ENCODE assay signal across 8 cellular contexts in genomic region chr5:157574456-157575095, GRCh38. TPM values are rescaled to one million over a fixed set of nuclear protein-coding genes. Genes with fewer than 3 reads are reported as not detected.
DNase-seq lines count a peak whose midpoint lies in the region; ATAC-seq and TF ChIP-seq lines count a peak whose summit lies in the region.

No MANE protein-coding gene starts in this region.

- H3K27ac ChIP-seq in coronary artery (peak overlapping the region; percentile 75 to 83), muscle layer of duodenum (ENCODE audit: low read length) (peak overlapping the region; percentile 83)

- no peaks in the 10 kb centered on the region for H3K9me3 ChIP-seq in BE2C
- H3K9me3 ChIP-seq in muscle layer of duodenum (ENCODE audit: control insufficient read depth in 1 of 2, low read length in 2 of 2), result no peaks in the 10 kb centered on the region

- peak overlapping the region; percentile 48 for H3K4me3 ChIP-seq in BE2C (ENCODE audit: low read depth, low read length)
- H3K4me3 ChIP-seq in coronary artery, result peak overlapping the region; percentile 82
- H3K4me3 ChIP-seq in muscle layer of duodenum (ENCODE audit: low read depth in 1 of 2, low read length in 2 of 2), result peak overlapping the region; percentile 67 to 86

- H3K27me3 ChIP-seq in BE2C (peaks cover 31% of the 10 kb centered on the region), muscle layer of duodenum (ENCODE audit: low read depth, low read length) (no peaks in the 10 kb centered on the region)

- ATAC-seq in HG03342 (IDR thresholded peaks at IDR 0.05; ENCODE audit: unreplicated experiment), result no peak
- ATAC-seq in HG02571 (IDR thresholded peaks at IDR 0.05; ENCODE audit: unreplicated experiment), result no peak

- H3K4me1 ChIP-seq in BE2C, result no peaks in the 10 kb centered on the region
- peaks cover 10 to 20% of the 10 kb centered on the region in 2 donors for H3K4me1 ChIP-seq in muscle layer of duodenum (ENCODE audit: control insufficient read depth in 1 of 2, insufficient read depth in 2 of 2, low read length in 2 of 2)

- TF ChIP-seq CTCF in BE2C (IDR thresholded peaks at IDR 0.05; ENCODE audit: low read depth, low read length) (no peak), coronary artery (IDR thresholded peaks at IDR 0.05) (no peak)

- H3K36me3 ChIP-seq in BE2C, result no peaks in the 10 kb centered on the region
- H3K36me3 ChIP-seq in muscle layer of duodenum (ENCODE audit: control insufficient read depth in 1 of 2, insufficient read depth in 2 of 2, low read length in 2 of 2), result no peaks in the 10 kb centered on the region

- DNase-seq in BE2C (no peak), NAMALWA (ENCODE audit: low spot score) (peak; percentile 51), coronary artery (ENCODE audit: low spot score) (no peak), RKO (ENCODE audit: low spot score) (no peak)
- no peak for DNase-seq in stimulated activated naive CD4-positive, alpha-beta T cell treated with Interleukin-2 at 50 U/mL for 16 hours (lab: John Stamatoyannopoulos, UW)

RNA-seq across cellular contexts. Expression of gene ADAM19, which starts 1.0 kb away (rescaled TPM):
- polyA plus RNA-seq in BE2C (2012; ENCODE audit: insufficient read depth, insufficient read length, low read depth), result 0.62 TPM
